ENCODE assay signal across 21 cellular contexts in the genomic region with DNA sequence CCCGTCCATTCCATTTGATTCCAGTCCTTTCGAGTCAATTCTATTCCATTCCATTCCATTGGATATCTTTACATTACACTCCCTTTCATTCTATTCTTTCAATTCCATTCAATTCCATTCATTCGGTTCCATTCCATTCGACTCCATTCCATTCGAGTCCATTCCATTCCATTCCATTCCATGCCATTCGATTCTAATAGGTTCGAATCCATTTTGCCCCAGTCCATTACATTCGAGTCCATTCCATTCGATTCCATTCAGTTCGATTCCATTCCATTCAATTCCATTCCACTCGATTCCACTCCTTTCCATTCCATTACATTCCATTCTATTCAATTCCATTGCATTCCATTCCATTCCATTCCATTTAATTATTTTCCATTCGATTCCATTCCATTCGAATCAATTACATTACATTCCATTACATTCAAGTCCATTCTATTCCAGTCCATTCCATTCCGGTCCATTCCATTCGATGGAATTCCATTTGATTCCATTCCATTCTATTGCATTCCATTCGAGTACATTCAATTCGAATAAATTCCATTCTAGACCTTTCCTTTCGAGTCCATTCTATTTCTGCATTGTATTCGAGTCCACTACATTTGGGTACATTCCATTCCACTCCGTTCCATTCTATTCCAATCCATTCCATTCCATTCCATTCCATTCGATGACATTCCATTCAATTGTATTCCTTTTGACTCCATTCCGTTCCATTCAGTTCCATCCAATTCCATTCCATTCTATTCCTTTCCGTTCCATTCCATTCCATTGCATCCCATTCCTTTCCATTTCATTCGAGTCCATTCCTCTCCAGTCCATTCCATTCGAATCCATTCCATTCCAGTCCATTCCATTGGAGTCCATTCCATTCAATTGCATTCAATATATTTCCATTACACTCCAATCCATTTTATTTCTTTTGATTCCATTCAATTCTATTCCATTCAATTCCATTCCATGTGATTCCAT.
"Had no signal": no experiment of that assay in that cellular context is flagged by ENCODE, and none has a peak within 500 bp of the region (broad histone marks: within the 10 kb centered on the region; RNA-seq: fewer than 3 reads in every experiment).

No MANE protein-coding gene starts in this region.

- H3K27me3 ChIP-seq: breast epithelium, esophagus muscularis mucosa, foreskin keratinocyte, right atrium auricular region, spleen, testis, transverse colon, uterus had no signal

- H3K36me3 ChIP-seq: breast epithelium, esophagus muscularis mucosa, right atrium auricular region, spleen, transverse colon, uterus had no signal

- DNase-seq: activated CD4-positive, alpha-beta T cell treated with anti-CD3 and anti-CD28 coated beads for 36 hours; activated CD4-positive, CD25-positive, alpha-beta regulatory T cell; activated CD8-positive, alpha-beta memory T cell treated with anti-CD3 and anti-CD28 coated beads, Interleukin-2, amount 10 ng/mL, durations not matched to agents 7 days and 5 days; activated CD8-positive, alpha-beta T cell treated with anti-CD3 and anti-CD28 coated beads, Interleukin-2, amount 10 ng/mL, durations not matched to agents 7 days and 5 days; activated naive CD8-positive, alpha-beta T cell treated with anti-CD3 and anti-CD28 coated beads, Interleukin-2, amount 50 U/mL, for 24 hours; activated T-cell treated with anti-CD3 and anti-CD28 coated beads, Interleukin-2, amount 50 U/mL, for 48 hours; amygdala; endodermal cell; foreskin keratinocyte; islet precursor cell; left ventricle myocardium superior; naive B cell; spleen; stimulated activated naive CD4-positive, alpha-beta T cell treated with Interleukin-2 at 50 U/mL for 16 hours; testis; transverse colon; uterus had no signal

- H3K27ac ChIP-seq: breast epithelium, esophagus muscularis mucosa, foreskin keratinocyte, parathyroid adenoma, right atrium auricular region, spleen, testis, transverse colon, uterus had no signal

- H3K4me1 ChIP-seq: breast epithelium, esophagus muscularis mucosa, foreskin keratinocyte, parathyroid adenoma, right atrium auricular region, spleen, testis, transverse colon, uterus had no signal

- ATAC-seq: activated CD4-positive, alpha-beta T cell treated with anti-CD3 and anti-CD28 coated beads for 36 hours; activated CD8-positive, alpha-beta memory T cell treated with anti-CD3 and anti-CD28 coated beads, Interleukin-2, amount 10 ng/mL, durations not matched to agents 7 days and 5 days; activated CD8-positive, alpha-beta T cell treated with anti-CD3 and anti-CD28 coated beads, Interleukin-2, amount 10 ng/mL, durations not matched to agents 7 days and 5 days; activated naive CD8-positive, alpha-beta T cell treated with anti-CD3 and anti-CD28 coated beads, Interleukin-2, amount 50 U/mL, for 24 hours; foreskin keratinocyte; left ventricle myocardium superior had no signal

- H3K4me3 ChIP-seq: breast epithelium, esophagus muscularis mucosa, right atrium auricular region, spleen, testis, transverse colon, uterus had no signal
